1 cellular context compared by ENCODE assay signal in genomic region chr13:50161052-50161451, GRCh38.
A peak's percentile ranks its signal among the peaks of the same experiment; 100 is the strongest.
TF ChIP-seq lines count a peak whose summit lies in the region.

No MANE protein-coding gene starts in this region.

TF ChIP-seq in HepG2, 621 proteins besides CTCF, POLR2A, EP300 and RAD21 (continued from another document):
- TF ChIP-seq HNF1A (IDR thresholded peaks at IDR 0.05; ENCODE audit: low read depth) (no peak), HNF1A (CRISPR knock-in tag; IDR thresholded peaks at IDR 0.05; ENCODE audit: borderline replicate concordance) (no peak), HHEX (CRISPR knock-in tag; IDR thresholded peaks at IDR 0.05) (no peak), MAZ (IDR thresholded peaks at IDR 0.05; ENCODE audit: borderline replicate concordance, low read depth, low read length) (no peak), MAZ (CRISPR knock-in tag; IDR thresholded peaks at IDR 0.05; ENCODE audit: low read depth) (no peak), PHF20 (CRISPR knock-in tag; IDR thresholded peaks at IDR 0.05) (no peak), PPARG (CRISPR knock-in tag; conservative IDR thresholded peaks at IDR 0.05) (0 out of 2 replicates have a peak, but pooled peaks have one; percentile 19), ZNF17 (CRISPR knock-in tag; IDR thresholded peaks at IDR 0.05) (no peak), ZNF644 (CRISPR knock-in tag; IDR thresholded peaks at IDR 0.05; ENCODE audit: low read depth) (0 out of 2 replicates have a peak, but pooled peaks have one; percentile 19), ZFX (CRISPR knock-in tag; IDR thresholded peaks at IDR 0.05; ENCODE audit: low read depth) (no peak), ZNF776 (CRISPR knock-in tag; IDR thresholded peaks at IDR 0.05) (no peak), NR2F1 (CRISPR knock-in tag; IDR thresholded peaks at IDR 0.05) (peak; percentile 19 to 32; a peak in 1 of 4 replicates), KDM6A (CRISPR knock-in tag; IDR thresholded peaks at IDR 0.05; ENCODE audit: low read depth) (no peak)
